ENCODE assay signal across 10 cellular contexts in genomic region chr17:16418684-16419066, GRCh38. TPM values are rescaled to one million over a fixed set of nuclear protein-coding genes. Genes with fewer than 3 reads are reported as not detected.
A peak's percentile ranks its signal among the peaks of the same experiment; 100 is the strongest.
DNase-seq lines count a peak whose midpoint lies in the region; ATAC-seq, FAIRE-seq and TF ChIP-seq lines count a peak whose summit lies in the region.
"Had no signal": no experiment of that assay in that cellular context is flagged by ENCODE, and none has a peak within 500 bp of the region (broad histone marks: within the 10 kb centered on the region; RNA-seq: fewer than 3 reads in every experiment).

No MANE protein-coding gene starts in this region.

- H3K27me3 ChIP-seq in SJSA1 (replicated peaks) = no peaks in the 10 kb centered on the region

- H3K27me3 Mint-ChIP-seq in stimulated activated memory B cell treated with anti-CD40 and anti-IgM and Interleukin-4, amounts not matched to agents 10 μg/mL and 1 μg/mL and 100 μg/mL, for 72 hours = no peaks in the 10 kb centered on the region

- FAIRE-seq in GM18507 (lab: Jason Lieb, UNC) = peak; percentile 38

- H3K4me3 ChIP-seq in SJSA1 = no peak overlapping the region

- no peak for DNase-seq in GM18507 (ENCODE audit: extremely low spot score, insufficient read length, low read depth)
- peak in 1 of 2 experiments; percentile 44 for DNase-seq in SJSA1 (ENCODE audit: low read depth in 1 of 2, low spot score in 2 of 2)
- peak; percentile 52 to 67 for DNase-seq in erythroblast (lab: John Stamatoyannopoulos, UW)
- no peak for DNase-seq in NCI-H146 treated with DMSO at 0.1 percent for 48 hours (lab: John Stamatoyannopoulos, UW; ENCODE audit: unreplicated experiment)
- no peak for DNase-seq in occipital lobe (lab: John Stamatoyannopoulos, UW)
- no peak for DNase-seq in NCI-H2196 (lab: John Stamatoyannopoulos, UW; ENCODE audit: unreplicated experiment)
- DNase-seq: Karpas-422, RPMI8226 had no signal

- no peaks in the 10 kb centered on the region for H3K9me3 Mint-ChIP-seq in stimulated activated memory B cell treated with anti-CD40 and anti-IgM and Interleukin-4, amounts not matched to agents 10 μg/mL and 1 μg/mL and 100 μg/mL, for 72 hours

- no peak for TF ChIP-seq POLR2A in erythroblast (IDR thresholded peaks at IDR 0.05; ENCODE audit: low read length)

- peaks cover 39% of the 10 kb centered on the region for H3K4me1 ChIP-seq in SJSA1 (replicated peaks)

- peaks cover 50% of the 10 kb centered on the region for H3K36me3 Mint-ChIP-seq in stimulated activated memory B cell treated with anti-CD40 and anti-IgM and Interleukin-4, amounts not matched to agents 10 μg/mL and 1 μg/mL and 100 μg/mL, for 72 hours

- H3K27ac ChIP-seq in SJSA1 = peak overlapping the region; percentile 94

- no peaks in the 10 kb centered on the region for H3K9me3 ChIP-seq in SJSA1 (replicated peaks)

- ATAC-seq in stimulated activated memory B cell treated with anti-CD40 and anti-IgM and Interleukin-4, amounts not matched to agents 10 μg/mL and 1 μg/mL and 100 μg/mL, for 72 hours = no peak
- ATAC-seq in HG03521 (IDR thresholded peaks at IDR 0.05; ENCODE audit: unreplicated experiment) = no peak

- peak overlapping the region; percentile 55 for H3K4me3 Mint-ChIP-seq in stimulated activated memory B cell treated with anti-CD40 and anti-IgM and Interleukin-4, amounts not matched to agents 10 μg/mL and 1 μg/mL and 100 μg/mL, for 72 hours

- no peaks in the 10 kb centered on the region for H3K36me3 ChIP-seq in SJSA1

- peak overlapping the region; percentile 95 for H3K27ac Mint-ChIP-seq in stimulated activated memory B cell treated with anti-CD40 and anti-IgM and Interleukin-4, amounts not matched to agents 10 μg/mL and 1 μg/mL and 100 μg/mL, for 72 hours

- peaks cover 61% of the 10 kb centered on the region for H3K4me1 Mint-ChIP-seq in stimulated activated memory B cell treated with anti-CD40 and anti-IgM and Interleukin-4, amounts not matched to agents 10 μg/mL and 1 μg/mL and 100 μg/mL, for 72 hours

RNA-seq across cellular contexts. Expression of gene TRPV2, which starts 3.3 kb away (rescaled TPM):
- 0.47 TPM in 1 of 2 replicates, not detected in the other for total RNA-seq in SJSA1 (2014; rRNA removed; shearing (Covaris generic))
- total RNA-seq in occipital lobe = 2.0 TPM

RNA-seq across cellular contexts. Expression of gene UBB, which starts 37.8 kb away (rescaled TPM):
- 1,919 and 2,989 TPM in 2 replicates for total RNA-seq in SJSA1 (2014; rRNA removed; shearing (Covaris generic))
- total RNA-seq in occipital lobe = 972 TPM

Comparison
In these comparisons a context has a peak if more than half of its experiments do, and no peak if none do; other contexts are left out.
1. DNase-seq: peak in erythroblast (2 of 2); none in GM18507 (single experiment), NCI-H146 treated with DMSO at 0.1 percent for 48 hours (single experiment), occipital lobe (single experiment) and NCI-H2196 (single experiment).